Comparison of ENCODE assay signal across 11 cellular contexts in the genomic region with DNA sequence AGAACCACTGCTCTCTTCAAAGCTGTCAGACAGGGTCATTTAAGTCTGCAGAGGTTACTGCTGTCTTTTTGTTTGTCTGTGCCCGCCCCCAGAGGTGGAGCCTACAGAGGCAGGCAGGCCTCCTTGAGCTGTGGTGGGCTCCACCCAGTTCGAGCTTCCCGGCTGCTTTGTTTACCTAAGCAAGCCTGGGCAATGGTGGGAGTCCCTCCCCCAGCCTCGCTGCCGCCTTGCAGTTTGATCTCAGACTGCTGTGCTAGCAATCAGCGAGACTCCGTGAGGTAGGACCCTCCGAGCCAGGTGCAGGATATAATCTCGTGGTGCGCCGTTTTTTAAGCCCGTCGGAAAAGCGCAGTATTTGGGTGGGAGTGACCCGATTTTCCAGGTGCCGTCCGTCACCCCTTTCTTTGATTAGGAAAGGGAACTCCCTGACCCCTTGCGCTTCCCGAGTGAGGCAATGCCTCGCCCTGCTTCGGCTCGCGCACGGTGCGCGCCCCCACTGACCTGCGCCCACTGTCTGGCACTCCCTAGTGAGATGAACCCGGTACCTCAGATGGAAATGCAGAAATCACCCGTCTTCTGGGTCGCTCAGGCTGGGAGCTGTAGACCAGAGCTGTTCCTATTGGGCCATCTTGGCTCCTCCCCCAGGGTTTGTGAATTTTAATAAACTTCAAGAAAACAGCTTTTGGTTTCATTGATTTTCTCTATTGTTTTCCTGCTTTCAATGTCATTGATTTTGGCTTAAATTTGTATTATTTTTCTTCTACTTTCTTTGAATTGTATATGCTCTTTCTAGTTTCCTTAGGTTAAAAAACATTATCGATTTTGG. TPM values are rescaled to one million over a fixed set of nuclear protein-coding genes. Genes with fewer than 3 reads are reported as not detected.
"Had no signal": no experiment of that assay in that cellular context is flagged by ENCODE, and none has a peak within 500 bp of the region (broad histone marks: within the 10 kb centered on the region; RNA-seq: fewer than 3 reads in every experiment).

No MANE protein-coding gene starts in this region.

RNA-seq across cellular contexts. Expression of a gene that starts 53.4 kb away (rescaled TPM):
- total RNA-seq: activated CD4-positive, alpha-beta memory T cell treated with anti-CD3 and anti-CD28 coated beads for 36 hours; activated CD4-positive, alpha-beta T cell treated with anti-CD3 and anti-CD28 coated beads, Interleukin-2, amount 10 ng/mL, durations not matched to agents 7 days and 5 days; activated naive CD4-positive, alpha-beta T cell treated with anti-CD3 and anti-CD28 coated beads, Interleukin-2, amount 50 U/mL, for 72 hours; activated T-cell treated with anti-CD3 and anti-CD28 coated beads, Interleukin-2, amount 50 U/mL, for 4 hours; ascending aorta; body of pancreas; bronchial epithelial cell; MCF 10A; OCI-LY7; RPMI7951; T-cell had no signal
